Comparison of ENCODE assay signal across 16 cellular contexts in the genomic region with DNA sequence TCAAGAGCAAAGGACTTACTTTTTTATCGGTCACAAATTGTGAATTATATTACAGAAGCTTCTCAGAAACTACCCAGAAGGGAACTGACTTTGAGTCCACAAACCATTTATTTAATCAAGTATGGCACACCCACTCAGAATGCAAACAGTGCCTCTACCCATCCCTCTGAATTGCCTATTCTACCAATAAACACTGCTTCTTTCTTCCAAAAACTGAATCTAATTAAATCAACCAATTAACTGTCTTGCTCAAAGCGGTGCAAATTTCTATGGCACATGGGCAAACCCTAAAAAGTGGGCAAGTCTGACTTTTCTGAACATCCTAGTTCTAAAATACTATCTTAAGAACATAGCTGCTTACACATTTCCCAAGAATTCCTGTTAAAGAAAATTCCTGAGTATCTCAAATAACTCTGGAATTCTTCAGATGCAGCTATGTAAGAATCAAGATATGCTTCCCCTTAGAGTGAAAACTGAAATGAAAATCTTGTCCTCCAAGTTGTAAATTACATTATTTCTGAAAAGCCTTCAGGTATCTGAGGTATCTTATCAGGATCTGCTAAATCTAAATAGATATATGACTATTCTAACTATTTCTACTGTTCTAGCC. TPM values are rescaled to one million over a fixed set of nuclear protein-coding genes. Genes with fewer than 3 reads are reported as not detected.
DNase-seq lines count a peak whose midpoint lies in the region; ATAC-seq and TF ChIP-seq lines count a peak whose summit lies in the region.
"Had no signal": no experiment of that assay in that cellular context is flagged by ENCODE, and none has a peak within 500 bp of the region (broad histone marks: within the 10 kb centered on the region; RNA-seq: fewer than 3 reads in every experiment).

No MANE protein-coding gene starts in this region.

- no peaks in the 10 kb centered on the region for H3K9me2 ChIP-seq in hepatocyte (replicated peaks; ENCODE audit: insufficient read depth)

- H3K4me3 ChIP-seq in WI38 (ENCODE audit: low read depth, low read length), result 0 out of 2 replicates have a peak overlapping the region, but pooled peaks have one; percentile 4
- H3K4me3 ChIP-seq in hepatocyte, result no peak overlapping the region
- no peak overlapping the region for H3K4me3 ChIP-seq in stomach
- no peak overlapping the region for H3K4me3 ChIP-seq in CD8-positive, alpha-beta memory T cell (ENCODE audit: low read length)
- H3K4me3 ChIP-seq: lung, psoas muscle, SK-N-MC had no signal

- H3K79me2 ChIP-seq in hepatocyte, result peaks cover 84% of the 10 kb centered on the region

- H3K4me1 ChIP-seq in hepatocyte (ENCODE audit: insufficient read depth) (peaks cover 15% of the 10 kb centered on the region), stomach (peaks cover 21 to 83% (median 49%) of the 10 kb centered on the region in 4 donors)
- H3K4me1 ChIP-seq in CD8-positive, alpha-beta memory T cell (ENCODE audit: insufficient read depth, low read length), result peaks cover 48% of the 10 kb centered on the region

- TF ChIP-seq CTCF in HFFc6 (IDR thresholded peaks at IDR 0.05) (no peak), WI38 (IDR thresholded peaks at IDR 0.05; ENCODE audit: low read depth, low read length) (no peak), hepatocyte (IDR thresholded peaks at IDR 0.05; ENCODE audit: poor library complexity) (no peak), stomach (IDR thresholded peaks at IDR 0.05) (no peak)

- no peak overlapping the region for H2AFZ ChIP-seq in hepatocyte

- peak; percentile 52 for DNase-seq in HFFc6
- no peak for DNase-seq in hepatocyte (ENCODE audit: low spot score)
- no peak for DNase-seq in stomach
- no peak for DNase-seq in activated CD4-positive, alpha-beta T cell treated with anti-CD3 and anti-CD28 coated beads, Interleukin-2, amount 50 U/mL, for 1 hour
- DNase-seq in CD8-positive, alpha-beta memory T cell, result no peak
- no peak for DNase-seq in foreskin melanocyte
- DNase-seq: activated CD4-positive, alpha-beta T cell treated with anti-CD3 and anti-CD28 coated beads, Interleukin-2, amount 10 ng/mL, durations not matched to agents 7 days and 5 days; activated effector memory CD4-positive, alpha-beta T cell treated with Interleukin-2 at 50 U/mL for 16 hours; glutamatergic neuron; NCI-H1092; NCI-H526; psoas muscle had no signal

- CTCF ChIA-PET in CD8-positive, alpha-beta memory T cell (lab: Charles Lee), result interaction anchor here (1.4 kb wide), 1 partner anchor 21 kb away, joined by 4 read pairs; no protein-coding TSS in a partner anchor

- intact Hi-C loops in stomach (cut with DNase I; ENCODE audit: low total_unique reads), result no loop called here

- H3K36me3 ChIP-seq in hepatocyte (replicated peaks; ENCODE audit: insufficient read depth, low read depth), result no peaks in the 10 kb centered on the region
- no peaks in the 10 kb centered on the region for H3K36me3 ChIP-seq in stomach
- no peaks in the 10 kb centered on the region for H3K36me3 ChIP-seq in CD8-positive, alpha-beta memory T cell (ENCODE audit: insufficient read depth, low read length)

- ATAC-seq in HG03378 (IDR thresholded peaks at IDR 0.05; ENCODE audit: unreplicated experiment), result no peak
- ATAC-seq: psoas muscle had no signal

- no peaks in the 10 kb centered on the region for H3K9me3 ChIP-seq in hepatocyte (ENCODE audit: low read depth)
- H3K9me3 ChIP-seq in stomach, result no peaks in the 10 kb centered on the region
- no peaks in the 10 kb centered on the region for H3K9me3 ChIP-seq in CD8-positive, alpha-beta memory T cell (ENCODE audit: low read length)
- H3K9me3 ChIP-seq: psoas muscle had no signal

- H3K9me3 Mint-ChIP-seq in HFFc6, result peaks cover 3% of the 10 kb centered on the region; the same call in 1 of the 2 replicates
- no peaks in the 10 kb centered on the region for H3K9me3 Mint-ChIP-seq in CD8-positive, alpha-beta memory T cell
- H3K9me3 Mint-ChIP-seq: activated CD4-positive, alpha-beta T cell treated with anti-CD3 and anti-CD28 coated beads, Interleukin-2, amount 10 ng/mL, durations not matched to agents 7 days and 5 days had no signal

- H3K27me3 ChIP-seq in hepatocyte (no peaks in the 10 kb centered on the region), stomach (no peaks in the 10 kb centered on the region)
- H3K27me3 ChIP-seq in CD8-positive, alpha-beta memory T cell (ENCODE audit: insufficient read depth, low read length, poor library complexity, severe bottlenecking), result no peaks in the 10 kb centered on the region

- H3K4me1 Mint-ChIP-seq in HFFc6 (ENCODE audit: low read depth), result peaks cover 59% of the 10 kb centered on the region
- H3K4me1 Mint-ChIP-seq in CD8-positive, alpha-beta memory T cell, result peaks cover 50 to 73% (median 61%) of the 10 kb centered on the region in 3 donors

- H3K36me3 Mint-ChIP-seq in HFFc6 (ENCODE audit: low read depth), result peaks cover 23% of the 10 kb centered on the region
- H3K36me3 Mint-ChIP-seq in CD8-positive, alpha-beta memory T cell, result peaks cover 0 to 16% (median 2%) of the 10 kb centered on the region in 3 donors

- 86% methylated on average over 2 of the region's 2 CpGs for WGBS in hepatocyte (ENCODE audit: low lambda C conversion rate, missing lambda C conversion rate)
- WGBS in stomach, 5 donors, result 41 to 67% (median 52%) methylated on average over 2 of the region's 2 CpGs

- no peak for TF ChIP-seq POLR2A in stomach (IDR thresholded peaks at IDR 0.05)

- no peak overlapping the region for H3K27ac ChIP-seq in hepatocyte
- peak overlapping the region in 3 of 5 donors; percentile 14 to 40 (median 20) for H3K27ac ChIP-seq in stomach
- H3K27ac ChIP-seq in CD8-positive, alpha-beta memory T cell (ENCODE audit: low read depth, low read length), result no peak overlapping the region
- H3K27ac ChIP-seq: psoas muscle, SK-N-MC had no signal

- peak overlapping the region; percentile 79 for H3K27ac Mint-ChIP-seq in HFFc6
- peak overlapping the region in 3 of 8 donors; percentile 1 to 37 (median 25) for H3K27ac Mint-ChIP-seq in CD8-positive, alpha-beta memory T cell
- H3K27ac Mint-ChIP-seq: activated CD4-positive, alpha-beta T cell treated with anti-CD3 and anti-CD28 coated beads, Interleukin-2, amount 10 ng/mL, durations not matched to agents 7 days and 5 days had no signal

- H3K27me3 Mint-ChIP-seq in HFFc6 (ENCODE audit: insufficient read depth), result no peaks in the 10 kb centered on the region
- H3K27me3 Mint-ChIP-seq in CD8-positive, alpha-beta memory T cell, result no peaks in the 10 kb centered on the region
- H3K27me3 Mint-ChIP-seq: activated CD4-positive, alpha-beta T cell treated with anti-CD3 and anti-CD28 coated beads, Interleukin-2, amount 10 ng/mL, durations not matched to agents 7 days and 5 days had no signal

- POLR2A ChIA-PET in CD8-positive, alpha-beta memory T cell (lab: Charles Lee), result no interaction called here

- peak overlapping the region; percentile 56 for H3K4me2 ChIP-seq in hepatocyte

- no peak for TF ChIP-seq EP300 in stomach (IDR thresholded peaks at IDR 0.05)

- peak overlapping the region; percentile 95 for H3K4me3 Mint-ChIP-seq in HFFc6
- peak overlapping the region in 2 of 7 donors; percentile 10 to 58 for H3K4me3 Mint-ChIP-seq in CD8-positive, alpha-beta memory T cell
- H3K4me3 Mint-ChIP-seq: activated CD4-positive, alpha-beta T cell treated with anti-CD3 and anti-CD28 coated beads, Interleukin-2, amount 10 ng/mL, durations not matched to agents 7 days and 5 days had no signal

- H4K20me1 ChIP-seq in hepatocyte (ENCODE audit: insufficient read depth, poor library complexity, severe bottlenecking), result peaks cover 3% of the 10 kb centered on the region

RNA-seq across cellular contexts. Expression of a gene that starts 4.3 kb away (rescaled TPM):
- 10 to 100 TPM; 51.2 to 59.2 (median 52.3) TPM for total RNA-seq in HFFc6 (2021; fragmentation: NEBNext Ultra II Directional; extraction: Animal tissue kit (Norgen Biotek cat#: 25700))
- 33.6 and 34.3 TPM in 2 replicates for total RNA-seq in hepatocyte
- 31.4 and 34.2 TPM in 2 replicates for polyA plus RNA-seq in hepatocyte
- 10 to 100 TPM in 4 of 5 donors, 1 to 10 TPM in 1; 9.3 to 97.5 (median 30.3) TPM for total RNA-seq in stomach
- polyA plus RNA-seq in stomach, result 1 to 10 TPM; 3.4 to 7.6 (median 4.9) TPM
- total RNA-seq in CD8-positive, alpha-beta memory T cell, result 10 to 100 TPM; 24.1 to 27.5 TPM
- 15.6 TPM for polyA plus RNA-seq in CD8-positive, alpha-beta memory T cell

Comparison
In these comparisons a context has a peak if more than half of its experiments do, and no peak if none do; other contexts are left out.
1. H3K27ac ChIP-seq: peak in stomach (3 of 5); none in hepatocyte (single experiment) and CD8-positive, alpha-beta memory T cell (single experiment).